In genomic region chr11:84612645-84613044, GRCh38 we compare ENCODE assay signal across 22 cellular contexts.
"Had no signal": no experiment of that assay in that cellular context is flagged by ENCODE, and none has a peak within 500 bp of the region (broad histone marks: within the 10 kb centered on the region; RNA-seq: fewer than 3 reads in every experiment).

No MANE protein-coding gene starts in this region.

- H3K27me3 ChIP-seq: colonic mucosa, gastroesophageal sphincter, right atrium auricular region, stomach, transverse colon had no signal

- H3K27me3 Mint-ChIP-seq: naive thymus-derived CD4-positive, alpha-beta T cell had no signal

- DNase-seq: colonic mucosa; dermis blood vessel endothelial cell; endodermal cell; glutamatergic neuron; immature natural killer cell; left cardiac atrium; left ventricle myocardium superior; naive thymus-derived CD4-positive, alpha-beta T cell; nephron progenitor cell; posterior cingulate gyrus; small intestine; stimulated activated CD4-positive, alpha-beta T cell treated with anti-CD3 and anti-CD28 coated beads, Interleukin-12 subunit alpha, Interleukin-12 subunit beta, amount 100 ng/mL, for 4 hours; stimulated activated naive CD4-positive, alpha-beta T cell; stomach; substantia nigra; transverse colon had no signal

- ATAC-seq: esophagus mucosa; gastroesophageal sphincter; left cardiac atrium; left ventricle myocardium superior; naive thymus-derived CD4-positive, alpha-beta T cell had no signal

- H3K36me3 ChIP-seq: colonic mucosa, gastroesophageal sphincter, right atrium auricular region, stomach, thoracic aorta, transverse colon had no signal

- H3K4me1 Mint-ChIP-seq: immature natural killer cell, nephron progenitor cell had no signal

- H3K36me3 Mint-ChIP-seq: immature natural killer cell; naive thymus-derived CD4-positive, alpha-beta T cell had no signal

- FAIRE-seq: keratinocyte, small intestine had no signal

- H3K4me1 ChIP-seq: colonic mucosa, right atrium auricular region, transverse colon had no signal

- H3K4me3 ChIP-seq: colonic mucosa, gastroesophageal sphincter, lung, right atrium auricular region, stomach, thoracic aorta, transverse colon had no signal

- H3K27ac ChIP-seq: colonic mucosa, gastroesophageal sphincter, right atrium auricular region, stomach, thoracic aorta, transverse colon had no signal

- H3K9me3 ChIP-seq: colonic mucosa, gastroesophageal sphincter, right atrium auricular region, stomach, thoracic aorta, transverse colon had no signal

- H3K27ac Mint-ChIP-seq: endodermal cell; immature natural killer cell; naive thymus-derived CD4-positive, alpha-beta T cell; nephron progenitor cell had no signal

- H3K4me3 Mint-ChIP-seq: endodermal cell; immature natural killer cell; naive thymus-derived CD4-positive, alpha-beta T cell; nephron progenitor cell had no signal

- H3K9me3 Mint-ChIP-seq: endodermal cell, nephron progenitor cell had no signal
